15 cellular contexts compared by ENCODE assay signal in genomic region chr3:40450438-40450837, GRCh38. TPM values are rescaled to one million over a fixed set of nuclear protein-coding genes. Genes with fewer than 3 reads are reported as not detected.
A peak's percentile ranks its signal among the peaks of the same experiment; 100 is the strongest.
DNase-seq lines count a peak whose midpoint lies in the region; ATAC-seq and TF ChIP-seq lines count a peak whose summit lies in the region.
"Had no signal": no experiment of that assay in that cellular context is flagged by ENCODE, and none has a peak within 500 bp of the region (broad histone marks: within the 10 kb centered on the region; RNA-seq: fewer than 3 reads in every experiment).

No MANE protein-coding gene starts in this region.

- no peak for ATAC-seq in activated CD4-positive, CD25-positive, alpha-beta regulatory T cell treated with anti-CD3 and anti-CD28 coated beads, Interleukin-2, amount 50 U/mL, for 24 hours

- DNase-seq in dorsolateral prefrontal cortex, result no peak
- peak; percentile 7 for DNase-seq in midbrain (lab: John Stamatoyannopoulos, UW)
- DNase-seq in NCI-H2227 treated with DMSO at 0.1 percent for 48 hours (lab: John Stamatoyannopoulos, UW), result no peak
- no peak for DNase-seq in DMS53 (lab: John Stamatoyannopoulos, UW)
- DNase-seq: ACHN; BE2C; CD4-positive, CD25-positive, alpha-beta regulatory T cell; CD8-positive, alpha-beta memory T cell; COR-L47; DMS 273 treated with DMSO at 0.1 percent for 48 hours; IMR-90 had no signal

- no peaks in the 10 kb centered on the region for H3K27me3 ChIP-seq in dorsolateral prefrontal cortex
- H3K27me3 ChIP-seq: BE2C had no signal

- intact Hi-C loops in dorsolateral prefrontal cortex (cut with DNase I), result loop anchor here (5.0 to 10.0 kb wide), 3 partner anchors 123 to 1514 kb away; partner anchors contain the start of gene ULK4 (in 2 of the 2)

- no peak for TF ChIP-seq CTCF in dorsolateral prefrontal cortex (IDR thresholded peaks at IDR 0.05 in 54 of 56, conservative IDR thresholded peaks at IDR 0.05 in 2 of 56; ENCODE audit: low read depth in 1 of 56, partially characterized antibody in 56 of 56)

- H3K27ac ChIP-seq in angular gyrus (ENCODE audit: low read depth, low read length) (peak overlapping the region; percentile 49), dorsolateral prefrontal cortex (peak overlapping the region in 52 of 59 donors; percentile 8 to 99 (median 63)), temporal lobe (ENCODE audit: low read depth, low read length) (peak overlapping the region; percentile 48)

- H3K4me3 ChIP-seq in dorsolateral prefrontal cortex, result no peak overlapping the region
- H3K4me3 ChIP-seq: HAP-1 had no signal

RNA-seq across cellular contexts. Expression of gene RPL14, which starts 6.7 kb away (rescaled TPM):
- total RNA-seq in dorsolateral prefrontal cortex (1,000 to 10,000 TPM in 1 of 120 experiments, 100 to 1,000 TPM in 119; 420 to 1,036 (median 621) TPM), temporal lobe (145 TPM)

RNA-seq across cellular contexts. Expression of gene ZNF619, which starts 26.5 kb away (rescaled TPM):
- total RNA-seq in dorsolateral prefrontal cortex (10 to 100 TPM in 17 of 120 experiments, 1 to 10 TPM in 103; 3.6 to 15.9 (median 7.6) TPM), temporal lobe (4.2 TPM)

RNA-seq across cellular contexts. Expression of gene ZNF620, which starts 55.4 kb away (rescaled TPM):
- total RNA-seq in dorsolateral prefrontal cortex, result 10 to 100 TPM in 2 of 120 experiments, 1 to 10 TPM in 118; 3.7 to 10.7 (median 7.0) TPM
- total RNA-seq in temporal lobe, result 9.3 TPM
